In the genomic region with DNA sequence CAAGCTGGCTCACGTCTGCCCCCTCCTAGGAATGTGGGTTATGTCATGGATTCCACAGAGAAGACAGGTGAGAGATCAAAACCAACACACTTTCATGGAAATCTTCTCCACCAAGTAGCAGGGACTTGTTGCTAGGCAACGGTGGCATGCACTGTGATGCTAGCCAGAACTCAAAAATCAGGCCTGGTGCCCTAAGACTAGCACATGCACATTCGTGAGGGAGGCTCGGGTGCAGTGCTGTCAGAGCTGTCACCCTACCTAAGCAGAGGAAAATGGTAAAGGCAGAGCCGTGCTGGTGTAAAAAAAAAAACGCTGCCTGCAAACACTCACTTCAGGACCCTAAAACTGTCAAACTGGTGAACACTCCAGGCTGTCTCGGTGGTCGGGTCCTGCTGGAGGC, we compare ENCODE assay signal across 12 cellular contexts. TPM values are rescaled to one million over a fixed set of nuclear protein-coding genes. Genes with fewer than 3 reads are reported as not detected.
A peak's percentile ranks its signal among the peaks of the same experiment; 100 is the strongest.
DNase-seq lines count a peak whose midpoint lies in the region; ATAC-seq lines count a peak whose summit lies in the region.
"Not testable (repeated sequence)": the region's sequence is repeated elsewhere in the genome, so short reads cannot be mapped to it uniquely, and the experiment has no call there.
"Had no signal": no experiment of that assay in that cellular context is flagged by ENCODE, and none has a peak within 500 bp of the region (broad histone marks: within the 10 kb centered on the region; RNA-seq: fewer than 3 reads in every experiment).

No MANE protein-coding gene starts in this region.

- ATAC-seq in Right ventricle myocardium superior (ENCODE audit: poor library complexity) (peak; percentile 73), left ventricle myocardium superior (peak; percentile 83)

- intact Hi-C loops in Right ventricle myocardium superior (cut with DNase I); left ventricle myocardium superior (cut with micrococcal nuclease): not testable (repeated sequence)

- not testable (repeated sequence) for DNase-seq in Right ventricle myocardium superior, left ventricle myocardium superior

RNA-seq across cellular contexts. Expression of a gene that starts 52.2 kb away (rescaled TPM):
- not detected for total RNA-seq in Right ventricle myocardium superior
- not detected for total RNA-seq in left ventricle myocardium superior
- total RNA-seq: A673; B cell; Caco-2; Calu3; CD4-positive, alpha-beta memory T cell; CD4-positive, alpha-beta T cell; CD4-positive, CD25-positive, alpha-beta regulatory T cell; CD8-positive, alpha-beta memory T cell; CD8-positive, alpha-beta T cell; Daoy had no signal
